26 cellular contexts compared by ENCODE assay signal in the genomic region with DNA sequence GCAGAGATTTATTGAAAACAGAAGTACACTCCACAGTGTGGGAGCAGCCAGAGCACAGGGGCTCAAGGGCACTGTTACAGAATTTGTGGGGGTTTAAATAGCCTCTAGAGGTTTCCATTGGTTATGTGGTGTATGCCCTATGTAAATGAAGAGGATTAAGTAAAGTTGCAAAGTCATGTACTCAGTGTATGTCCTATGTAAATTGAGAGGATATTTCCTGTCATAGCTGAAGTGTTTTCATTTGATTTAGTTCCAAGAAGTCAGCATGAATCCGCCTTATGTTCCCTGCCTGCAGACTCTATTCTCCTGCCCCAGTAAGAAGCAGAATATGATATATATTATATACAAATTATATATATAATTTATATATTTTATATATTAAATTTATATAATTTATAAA.
"Had no signal": no experiment of that assay in that cellular context is flagged by ENCODE, and none has a peak within 500 bp of the region (broad histone marks: within the 10 kb centered on the region; RNA-seq: fewer than 3 reads in every experiment).

No MANE protein-coding gene starts in this region.

- H3K36me3 ChIP-seq: colonic mucosa, esophagus squamous epithelium, gastroesophageal sphincter, heart right ventricle had no signal

- H3K27ac Mint-ChIP-seq: activated CD4-positive, alpha-beta memory T cell treated with anti-CD3 and anti-CD28 coated beads, Interleukin-2, amount 10 ng/mL, durations not matched to agents 7 days and 5 days; activated CD4-positive, alpha-beta T cell treated with anti-CD3 and anti-CD28 coated beads, Interleukin-2, amount 10 ng/mL, durations not matched to agents 7 days and 5 days; activated naive CD8-positive, alpha-beta T cell; activated T-cell treated with anti-CD3 and anti-CD28 coated beads, Interleukin-2, amount 50 U/mL, for 24 hours; activated T-cell treated with anti-CD3 and anti-CD28 coated beads, Interleukin-2, amount 50 U/mL, for 72 hours had no signal

- H3K4me1 ChIP-seq: body of pancreas, colonic mucosa, esophagus squamous epithelium, gastroesophageal sphincter, heart right ventricle had no signal

- H3K27me3 ChIP-seq: body of pancreas, colonic mucosa, esophagus squamous epithelium, gastroesophageal sphincter, heart right ventricle had no signal

- H3K36me3 Mint-ChIP-seq: activated naive CD8-positive, alpha-beta T cell had no signal

- H3K4me3 ChIP-seq: body of pancreas, colonic mucosa, esophagus squamous epithelium, gastroesophageal sphincter, heart right ventricle had no signal

- H3K27ac ChIP-seq: body of pancreas, colonic mucosa, epithelial cell of prostate, esophagus squamous epithelium, gastroesophageal sphincter, heart right ventricle had no signal

- ATAC-seq: activated T-cell treated with anti-CD3 and anti-CD28 coated beads, Interleukin-2, amount 50 U/mL, for 72 hours; body of pancreas; gastroesophageal sphincter; heart right ventricle had no signal

- DNase-seq: activated CD4-positive, alpha-beta memory T cell treated with anti-CD3 and anti-CD28 coated beads, Interleukin-2, amount 10 ng/mL, durations not matched to agents 7 days and 5 days; activated CD4-positive, alpha-beta T cell treated with anti-CD3 and anti-CD28 coated beads for 1 hour; activated CD4-positive, alpha-beta T cell treated with anti-CD3 and anti-CD28 coated beads for 4 hours; activated CD4-positive, alpha-beta T cell treated with anti-CD3 and anti-CD28 coated beads, Interleukin-2, amount 10 ng/mL, durations not matched to agents 7 days and 5 days; activated CD4-positive, alpha-beta T cell treated with anti-CD3 and anti-CD28 coated beads, Interleukin-2, amount 50 U/mL, for 4 hours; activated CD8-positive, alpha-beta memory T cell treated with anti-CD3 and anti-CD28 coated beads, Interleukin-2, amount 50 U/mL, for 48 hours; activated gamma-delta T cell; activated naive CD4-positive, alpha-beta T cell; activated naive CD4-positive, alpha-beta T cell treated with anti-CD3 and anti-CD28 coated beads, Interleukin-2, amount 50 U/mL, for 16 hours; activated T-cell treated with anti-CD3 and anti-CD28 coated beads for 4 hours; activated T-cell treated with anti-CD3 and anti-CD28 coated beads, Interleukin-2, amount 50 U/mL, for 24 hours; activated T-cell treated with anti-CD3 and anti-CD28 coated beads, Interleukin-2, amount 50 U/mL, for 72 hours; amniotic stem cell; anterior cingulate cortex; body of pancreas; caudate nucleus; cerebellar nuclear complex; colonic mucosa; effector CD8-positive, alpha-beta T cell; esophagus squamous epithelium; foreskin melanocyte; heart right ventricle; T-helper 2 cell had no signal

- H3K4me1 Mint-ChIP-seq: activated CD4-positive, alpha-beta memory T cell treated with anti-CD3 and anti-CD28 coated beads, Interleukin-2, amount 10 ng/mL, durations not matched to agents 7 days and 5 days; activated CD4-positive, alpha-beta T cell treated with anti-CD3 and anti-CD28 coated beads, Interleukin-2, amount 10 ng/mL, durations not matched to agents 7 days and 5 days had no signal

- H3K4me3 Mint-ChIP-seq: activated CD4-positive, alpha-beta memory T cell treated with anti-CD3 and anti-CD28 coated beads, Interleukin-2, amount 10 ng/mL, durations not matched to agents 7 days and 5 days; activated CD4-positive, alpha-beta T cell treated with anti-CD3 and anti-CD28 coated beads, Interleukin-2, amount 10 ng/mL, durations not matched to agents 7 days and 5 days; activated naive CD8-positive, alpha-beta T cell; activated T-cell treated with anti-CD3 and anti-CD28 coated beads, Interleukin-2, amount 50 U/mL, for 24 hours; activated T-cell treated with anti-CD3 and anti-CD28 coated beads, Interleukin-2, amount 50 U/mL, for 72 hours had no signal

- H3K27me3 Mint-ChIP-seq: activated CD4-positive, alpha-beta memory T cell treated with anti-CD3 and anti-CD28 coated beads, Interleukin-2, amount 10 ng/mL, durations not matched to agents 7 days and 5 days; activated CD4-positive, alpha-beta T cell treated with anti-CD3 and anti-CD28 coated beads, Interleukin-2, amount 10 ng/mL, durations not matched to agents 7 days and 5 days; activated naive CD8-positive, alpha-beta T cell; activated T-cell treated with anti-CD3 and anti-CD28 coated beads, Interleukin-2, amount 50 U/mL, for 24 hours had no signal
